ENCODE assay signal across 7 cellular contexts in the genomic region with DNA sequence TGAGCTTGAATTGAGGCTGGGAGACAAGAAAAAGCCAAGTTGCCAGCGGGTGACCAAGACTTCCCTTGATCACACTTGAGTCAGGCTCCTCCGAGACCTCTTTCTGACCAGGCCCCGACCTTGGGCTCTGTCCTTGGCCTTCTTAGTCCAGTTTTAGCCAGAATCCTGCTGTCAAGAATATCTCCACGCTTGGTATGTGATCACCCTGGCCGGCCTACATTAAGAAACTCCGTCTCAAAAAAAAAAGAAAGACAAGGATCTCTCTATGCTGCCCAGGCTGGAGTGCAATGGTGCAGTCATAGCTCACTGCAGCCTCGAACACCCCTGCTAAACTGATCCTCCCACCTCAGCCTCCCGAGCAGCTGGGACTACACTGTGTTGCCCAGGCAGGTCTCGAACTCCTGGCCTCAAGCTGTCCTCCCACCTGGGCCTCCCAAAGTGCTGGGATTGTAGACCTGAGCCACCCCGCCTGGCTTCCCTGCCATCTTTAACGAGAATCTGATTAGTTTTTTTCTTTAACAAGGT. TPM values are rescaled to one million over a fixed set of nuclear protein-coding genes. Genes with fewer than 3 reads are reported as not detected.
DNase-seq lines count a peak whose midpoint lies in the region; ATAC-seq and TF ChIP-seq lines count a peak whose summit lies in the region.

No MANE protein-coding gene starts in this region.

- ATAC-seq in stimulated activated naive CD8-positive, alpha-beta T cell treated with anti-CD3 and anti-CD28 coated beads, Interleukin-15, amount 100 ng/mL, for 72 hours, result no peak
- no peak for ATAC-seq in GM18909 (IDR thresholded peaks at IDR 0.05; ENCODE audit: poor library complexity, unreplicated experiment)

- H3K27me3 Mint-ChIP-seq in HFFc6 (ENCODE audit: insufficient read depth), result peaks cover 3% of the 10 kb centered on the region; the same call in 1 of the 2 replicates
- no peaks in the 10 kb centered on the region for H3K27me3 Mint-ChIP-seq in activated CD4-positive, alpha-beta memory T cell treated with anti-CD3 and anti-CD28 coated beads, Interleukin-2, amount 10 ng/mL, durations not matched to agents 7 days and 5 days
- no peaks in the 10 kb centered on the region for H3K27me3 Mint-ChIP-seq in stimulated activated naive CD8-positive, alpha-beta T cell treated with anti-CD3 and anti-CD28 coated beads, Interleukin-15, amount 100 ng/mL, for 72 hours

- no peak overlapping the region for H3K27ac ChIP-seq in iPS-18a (ENCODE audit: low read length)

- H3K9me3 ChIP-seq in iPS-18a (ENCODE audit: control insufficient read depth, low read depth, low read length), result no peaks in the 10 kb centered on the region

- peaks cover 22% of the 10 kb centered on the region for H3K4me1 ChIP-seq in iPS-18a (ENCODE audit: control insufficient read depth, low read depth, low read length)

- H3K36me3 Mint-ChIP-seq in HFFc6 (ENCODE audit: low read depth), result no peaks in the 10 kb centered on the region
- H3K36me3 Mint-ChIP-seq in activated CD4-positive, alpha-beta memory T cell treated with anti-CD3 and anti-CD28 coated beads, Interleukin-2, amount 10 ng/mL, durations not matched to agents 7 days and 5 days (ENCODE audit: low read depth), result no peaks in the 10 kb centered on the region

- no peaks in the 10 kb centered on the region for H3K9me3 Mint-ChIP-seq in HFFc6
- no peaks in the 10 kb centered on the region for H3K9me3 Mint-ChIP-seq in activated CD4-positive, alpha-beta memory T cell treated with anti-CD3 and anti-CD28 coated beads, Interleukin-2, amount 10 ng/mL, durations not matched to agents 7 days and 5 days
- H3K9me3 Mint-ChIP-seq in stimulated activated naive CD8-positive, alpha-beta T cell treated with anti-CD3 and anti-CD28 coated beads, Interleukin-15, amount 100 ng/mL, for 72 hours, result no peaks in the 10 kb centered on the region

- peak overlapping the region; percentile 61 for H3K9ac ChIP-seq in iPS-18a (ENCODE audit: low read length)

- H3K36me3 ChIP-seq in iPS-18a (ENCODE audit: control insufficient read depth, low read depth, low read length), result no peaks in the 10 kb centered on the region

- no peak for TF ChIP-seq CTCF in HFFc6 (IDR thresholded peaks at IDR 0.05)

- POLR2A ChIA-PET in activated CD4-positive, alpha-beta memory T cell treated with anti-CD3 and anti-CD28 coated beads, Interleukin-2, amount 10 ng/mL, durations not matched to agents 7 days and 5 days (lab: Charles Lee), result interaction anchor here (1.1 to 4.7 kb wide), 6 partner anchors 11 to 89 kb away, joined by 3 to 61 read pairs (median 4); partner anchors contain the start of genes LYSET and MOAP1

- H3K4me3 Mint-ChIP-seq in HFFc6, result peak overlapping the region; percentile 76
- H3K4me3 Mint-ChIP-seq in activated CD4-positive, alpha-beta memory T cell treated with anti-CD3 and anti-CD28 coated beads, Interleukin-2, amount 10 ng/mL, durations not matched to agents 7 days and 5 days, result peak overlapping the region; percentile 70
- H3K4me3 Mint-ChIP-seq in stimulated activated naive CD8-positive, alpha-beta T cell treated with anti-CD3 and anti-CD28 coated beads, Interleukin-15, amount 100 ng/mL, for 72 hours, result peak overlapping the region; percentile 71 to 75

- H3K27me3 ChIP-seq in iPS-18a (ENCODE audit: control insufficient read depth, insufficient read depth, low read length), result peaks cover 9% of the 10 kb centered on the region

- peak overlapping the region; percentile 76 for H3K4me3 ChIP-seq in iPS-18a (ENCODE audit: low read length)

- CTCF ChIA-PET in activated CD4-positive, alpha-beta memory T cell treated with anti-CD3 and anti-CD28 coated beads, Interleukin-2, amount 10 ng/mL, durations not matched to agents 7 days and 5 days (lab: Charles Lee), result interaction anchor here (0.7 to 1.4 kb wide), 9 partner anchors 13 to 920 kb away, joined by 3 to 7 read pairs (median 3); partner anchors contain the start of genes LYSET and MOAP1

- peaks cover 28% of the 10 kb centered on the region for H3K4me1 Mint-ChIP-seq in HFFc6 (ENCODE audit: low read depth)
- H3K4me1 Mint-ChIP-seq in activated CD4-positive, alpha-beta memory T cell treated with anti-CD3 and anti-CD28 coated beads, Interleukin-2, amount 10 ng/mL, durations not matched to agents 7 days and 5 days, result peaks cover 31% of the 10 kb centered on the region
- peaks cover 43% of the 10 kb centered on the region for H3K4me1 Mint-ChIP-seq in stimulated activated naive CD8-positive, alpha-beta T cell treated with anti-CD3 and anti-CD28 coated beads, Interleukin-15, amount 100 ng/mL, for 72 hours

- H3K27ac Mint-ChIP-seq in HFFc6, result peak overlapping the region; percentile 58
- H3K27ac Mint-ChIP-seq in activated CD4-positive, alpha-beta memory T cell treated with anti-CD3 and anti-CD28 coated beads, Interleukin-2, amount 10 ng/mL, durations not matched to agents 7 days and 5 days, result peak overlapping the region; percentile 75
- peak overlapping the region; percentile 1 to 87 for H3K27ac Mint-ChIP-seq in stimulated activated naive CD8-positive, alpha-beta T cell treated with anti-CD3 and anti-CD28 coated beads, Interleukin-15, amount 100 ng/mL, for 72 hours

- no peak for DNase-seq in HFFc6
- DNase-seq in activated CD4-positive, alpha-beta memory T cell treated with anti-CD3 and anti-CD28 coated beads, Interleukin-2, amount 10 ng/mL, durations not matched to agents 7 days and 5 days, result no peak
- DNase-seq in stimulated activated naive CD8-positive, alpha-beta T cell treated with anti-CD3 and anti-CD28 coated beads, Interleukin-15, amount 100 ng/mL, for 72 hours, result peak in 1 of 2 donors; percentile 13
- no peak for DNase-seq in NCI-H2107 treated with DMSO at 0.1 percent for 48 hours (lab: John Stamatoyannopoulos, UW; ENCODE audit: unreplicated experiment)
- DNase-seq in stimulated activated CD4-positive, alpha-beta T cell treated with anti-CD3 and anti-CD28 coated beads, Interleukin-1b, Interleukin-23, amount 100 ng/mL, for 48 hours, result no peak

RNA-seq across cellular contexts. Expression of gene ITPK1, which starts 1.0 kb away (rescaled TPM):
- 10 to 100 TPM; 27.3 to 38.1 (median 32.4) TPM for total RNA-seq in HFFc6 (2021; fragmentation: NEBNext Ultra II Directional; extraction: Animal tissue kit (Norgen Biotek cat#: 25700))
- 10 to 100 TPM; 59.3 to 62.3 TPM for total RNA-seq in activated CD4-positive, alpha-beta memory T cell treated with anti-CD3 and anti-CD28 coated beads, Interleukin-2, amount 10 ng/mL, durations not matched to agents 7 days and 5 days
